In the genomic region with DNA sequence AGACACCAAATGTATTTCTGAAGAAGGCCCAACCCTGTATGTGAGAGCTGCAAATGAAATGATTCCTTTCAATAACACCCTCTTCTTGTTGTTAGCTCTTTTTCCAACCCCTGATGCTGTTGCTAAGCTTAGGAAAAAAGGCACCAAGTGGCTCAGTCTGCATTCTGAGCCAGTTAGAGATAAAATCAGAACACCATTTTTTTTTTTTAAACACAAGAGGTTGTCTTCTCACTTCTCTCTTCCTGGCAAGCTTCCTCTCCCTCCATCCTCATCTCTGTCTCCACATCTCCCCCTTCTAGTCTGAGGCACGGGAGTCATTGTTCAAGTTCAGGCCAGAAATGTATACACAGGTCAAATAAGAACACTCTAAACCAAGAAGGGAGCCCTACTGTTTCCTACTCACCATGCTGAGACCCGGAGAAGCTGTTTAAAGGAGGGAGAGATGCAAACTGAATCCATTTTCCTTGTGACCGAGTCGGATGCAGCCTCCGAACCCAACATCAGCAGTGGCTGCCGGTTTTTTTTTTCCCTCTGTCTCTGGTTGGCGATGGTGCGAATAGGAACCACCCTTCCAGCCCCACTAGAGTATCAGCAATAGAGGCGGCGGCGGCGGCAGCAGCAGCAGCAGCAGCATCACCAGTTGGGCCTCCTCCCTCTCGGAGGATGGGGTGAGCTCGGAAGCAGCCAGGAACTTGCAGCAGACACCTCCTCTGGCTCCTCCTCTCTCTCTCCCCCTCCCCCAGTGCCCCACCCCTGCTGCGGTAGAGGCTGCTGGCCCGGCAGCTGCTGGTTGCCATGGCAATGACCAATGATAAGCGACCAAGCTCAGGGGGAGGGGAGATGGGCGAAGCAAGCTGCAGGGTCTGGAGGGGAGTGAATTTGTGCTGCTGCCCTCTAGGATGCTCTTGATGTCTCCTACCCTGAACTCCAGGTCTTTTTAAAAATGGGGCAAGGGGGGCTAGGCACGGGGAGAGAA, we compare ENCODE assay signal across 8 cellular contexts. TPM values are rescaled to one million over a fixed set of nuclear protein-coding genes. Genes with fewer than 3 reads are reported as not detected.
DNase-seq lines count a peak whose midpoint lies in the region; ATAC-seq and TF ChIP-seq lines count a peak whose summit lies in the region.

TSS of gene JAKMIP2 (minus strand) at position 676 of the 976 bp plus-strand sequence. CDS start 110,922 bp downstream, outside the sequence.

- H2AFZ ChIP-seq in IMR-90 (replicated peaks; ENCODE audit: low read length, poor library complexity) (peak within 1 kb of the TSS; percentile 34), OCI-LY7 (ENCODE audit: low read length) (peak within 1 kb of the TSS; percentile 94)

- dilution Hi-C loops in IMR-90 (cut with HindIII; ENCODE audit: low sequenced_read_pairs, unreplicated experiment) = no loop called here

- peak; percentile 80 for ATAC-seq in GM19452 (IDR thresholded peaks at IDR 0.05; ENCODE audit: unreplicated experiment)
- ATAC-seq in IMR-90 (ENCODE audit: low read depth) = peak; percentile 27; the same call in 1 of the 2 replicates

- no peaks in the 10 kb centered on the region for H3K4me1 ChIP-seq in IMR-90 (ENCODE audit: control insufficient read depth, insufficient read depth, low read length)
- peaks cover 29% of the 10 kb centered on the region for H3K4me1 ChIP-seq in OCI-LY7 (ENCODE audit: insufficient read depth, low read length, poor library complexity, severe bottlenecking)

- H3K4ac ChIP-seq in IMR-90 (ENCODE audit: low read depth, low read length) = no peak within 1 kb of the TSS

- H4K20me1 ChIP-seq in IMR-90 (ENCODE audit: insufficient read depth, low read length) (no peaks in the 10 kb centered on the region), OCI-LY7 (ENCODE audit: insufficient read depth, low read length) (no peaks in the 10 kb centered on the region)

- no CpG with 5 or more reads among the region's 19 CpGs for WGBS in IMR-90 (ENCODE audit: extremely low coverage in 2 of 2, insufficient read length in 1 of 2), 2 experiments

- no peak within 1 kb of the TSS for H3K56ac ChIP-seq in IMR-90 (ENCODE audit: extremely low read depth, insufficient read depth, low read length)

- H3K9ac ChIP-seq in IMR-90 (ENCODE audit: low read depth, low read length) = no peak within 1 kb of the TSS

- no peak within 1 kb of the TSS for H3K23ac ChIP-seq in IMR-90 (ENCODE audit: low read depth, low read length)

- no peak within 1 kb of the TSS for H2AK9ac ChIP-seq in IMR-90 (replicated peaks; ENCODE audit: low read depth, low read length, poor library complexity)

- H3K27me3 ChIP-seq in IMR-90 (ENCODE audit: control insufficient read depth, insufficient read depth, low read length) = no peaks in the 10 kb centered on the region

- no peak within 1 kb of the TSS for H3K18ac ChIP-seq in IMR-90 (ENCODE audit: low read depth, low read length)

- H3K4me2 ChIP-seq in IMR-90 (ENCODE audit: low read depth, low read length) (no peak within 1 kb of the TSS), OCI-LY7 (ENCODE audit: low read length) (peak within 1 kb of the TSS; percentile 76)

- no peak within 1 kb of the TSS for H2BK15ac ChIP-seq in IMR-90 (ENCODE audit: low read depth, low read length)

- H3K9me1 ChIP-seq in IMR-90 (ENCODE audit: insufficient read depth, low read length) = no peaks in the 10 kb centered on the region

- peak; percentile 99 for DNase-seq in Ammon's horn (ENCODE audit: low spot score)
- peak; percentile 1 for DNase-seq in IMR-90
- DNase-seq in OCI-LY7 (ENCODE audit: low spot score) = peak; percentile 97
- peak; percentile 69 for DNase-seq in activated T-helper 9 cell treated with anti-CD3 and anti-CD28 coated beads, Interleukin-2, amount 50 U/mL, for 16 hours (ENCODE audit: low read depth)
- DNase-seq in foreskin melanocyte = peak; percentile 78
- peak; percentile 62 to 99 (median 97) for DNase-seq in nucleus accumbens (lab: John Stamatoyannopoulos, UW)
- peak; percentile 45 to 99 (median 94) for DNase-seq in substantia nigra (lab: John Stamatoyannopoulos, UW)

- H3K79me1 ChIP-seq in IMR-90 (ENCODE audit: low read depth in 1 of 2, low read length in 2 of 2) = no peaks in the 10 kb centered on the region

- TF ChIP-seq CTCF in IMR-90 (conservative IDR thresholded peaks at IDR 0.05; ENCODE audit: low read depth, low read length) (no peak), OCI-LY7 (conservative IDR thresholded peaks at IDR 0.05; ENCODE audit: low read length) (peak; percentile 64)

- no peak within 1 kb of the TSS for H3K14ac ChIP-seq in IMR-90 (replicated peaks; ENCODE audit: low read depth, low read length)

- H2BK5ac ChIP-seq in IMR-90 (ENCODE audit: low read depth, low read length, poor library complexity, severe bottlenecking) = no peak within 1 kb of the TSS

- H4K8ac ChIP-seq in IMR-90 (ENCODE audit: low read depth in 2 of 2, low read length in 2 of 2) = no peak within 1 kb of the TSS

- no peak for TF ChIP-seq POLR2A in IMR-90 (IDR thresholded peaks at IDR 0.05; ENCODE audit: low read depth, low read length)

- H3K36me3 ChIP-seq in IMR-90 (ENCODE audit: control insufficient read depth, insufficient read depth, low read length) = no peaks in the 10 kb centered on the region
- H3K36me3 ChIP-seq in OCI-LY7 (ENCODE audit: insufficient read depth, low read length) = no peaks in the 10 kb centered on the region; the same call in 1 of the 2 replicates

- H3K79me2 ChIP-seq in OCI-LY7 (ENCODE audit: insufficient read depth, low read depth, low read length) = peaks cover 21% of the 10 kb centered on the region; the same call in 1 of the 2 replicates

- no TSS peak for BruUV-seq in IMR-90 (replicated peaks; lab: Mats Ljungman, UMichigan)
- TSS peak; percentile 80 for BruUV-seq in OCI-LY7 (replicated peaks; lab: Mats Ljungman, UMichigan)

- intact Hi-C loops in IMR-90 (cut with micrococcal nuclease) (loop anchor here (5.0 kb wide), 1 partner anchor 70 kb away; no protein-coding TSS in a partner anchor), OCI-LY7 (cut with micrococcal nuclease; ENCODE audit: unreplicated experiment) (loop anchor here (1.0 kb wide), 1 partner anchor 23 kb away; no protein-coding TSS in a partner anchor)

- H4K91ac ChIP-seq in IMR-90 (ENCODE audit: insufficient read depth, low read depth, low read length) = no peak within 1 kb of the TSS

- H3K9me2 ChIP-seq in OCI-LY7 (ENCODE audit: insufficient read depth, low read length) = no peaks in the 10 kb centered on the region

- POLR2A ChIA-PET in IMR-90 (lab: Charles Lee; ENCODE audit: unreplicated experiment) = interaction anchor here (0.7 kb wide), 1 partner anchor 195 kb away, joined by 6 read pairs; no protein-coding TSS in a partner anchor
- POLR2A ChIA-PET in OCI-LY7 (lab: Charles Lee) = interaction anchor here (0.7 to 1.7 kb wide), 21 partner anchors 8 to 1814 kb away, joined by 3 to 15 read pairs (median 4); no protein-coding TSS in a partner anchor

- in situ Hi-C loops in IMR-90 (cut with MboI; ENCODE audit: low sequenced_read_pairs) = no loop called here

- H3K27ac ChIP-seq in IMR-90 (ENCODE audit: insufficient read depth, low read length) (no peak within 1 kb of the TSS), OCI-LY7 (ENCODE audit: low read depth, low read length, poor library complexity, severe bottlenecking) (peak within 1 kb of the TSS; percentile 85), substantia nigra (ENCODE audit: low read depth, low read length, poor library complexity, severe bottlenecking) (peak within 1 kb of the TSS; percentile 94)

- TF ChIP-seq RAD21 in IMR-90 (IDR thresholded peaks at IDR 0.05; ENCODE audit: low read length) = no peak

- H2AK5ac ChIP-seq in IMR-90 (ENCODE audit: low read depth, low read length) = no peak within 1 kb of the TSS

- H2BK20ac ChIP-seq in IMR-90 (ENCODE audit: low read depth, low read length) = no peak within 1 kb of the TSS

- no peak within 1 kb of the TSS for H4K5ac ChIP-seq in IMR-90 (ENCODE audit: low read depth, low read length)

- H3K9me3 ChIP-seq in IMR-90 (ENCODE audit: control insufficient read depth, insufficient read depth, low read length) = no peaks in the 10 kb centered on the region
- H3K9me3 ChIP-seq in OCI-LY7 (ENCODE audit: low read length) = no peaks in the 10 kb centered on the region

- no peak within 1 kb of the TSS for H3K4me3 ChIP-seq in IMR-90 (ENCODE audit: insufficient read depth, low read depth, low read length)
- peak within 1 kb of the TSS; percentile 79 for H3K4me3 ChIP-seq in OCI-LY7 (ENCODE audit: low read depth, low read length, poor library complexity, severe bottlenecking)

- no peak within 1 kb of the TSS for H2BK120ac ChIP-seq in IMR-90 (ENCODE audit: low read depth, low read length)

- CTCF ChIA-PET in IMR-90 (lab: Yijun Ruan, JAX) (no interaction called here), OCI-LY7 (lab: Charles Lee; ENCODE audit: unreplicated experiment) (interaction anchor here (0.8 to 1.0 kb wide), 2 partner anchors 23 to 43 kb away, joined by 4 read pairs; no protein-coding TSS in a partner anchor)

TF ChIP-seq in IMR-90, 13 proteins besides CTCF, POLR2A, EP300 and RAD21 (continues in another document):
- TF ChIP-seq, protein P1, sequence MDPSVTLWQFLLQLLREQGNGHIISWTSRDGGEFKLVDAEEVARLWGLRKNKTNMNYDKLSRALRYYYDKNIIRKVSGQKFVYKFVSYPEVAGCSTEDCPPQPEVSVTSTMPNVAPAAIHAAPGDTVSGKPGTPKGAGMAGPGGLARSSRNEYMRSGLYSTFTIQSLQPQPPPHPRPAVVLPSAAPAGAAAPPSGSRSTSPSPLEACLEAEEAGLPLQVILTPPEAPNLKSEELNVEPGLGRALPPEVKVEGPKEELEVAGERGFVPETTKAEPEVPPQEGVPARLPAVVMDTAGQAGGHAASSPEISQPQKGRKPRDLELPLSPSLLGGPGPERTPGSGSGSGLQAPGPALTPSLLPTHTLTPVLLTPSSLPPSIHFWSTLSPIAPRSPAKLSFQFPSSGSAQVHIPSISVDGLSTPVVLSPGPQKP (IDR thresholded peaks at IDR 0.05; ENCODE audit: borderline replicate concordance, low read depth, low read length) = no peak
- TF ChIP-seq RCOR1 (IDR thresholded peaks at IDR 0.05; ENCODE audit: insufficient replicate concordance, low read length) (no peak), CEBPB (IDR thresholded peaks at IDR 0.05; ENCODE audit: low read depth, low read length) (no peak), SMC3 (IDR thresholded peaks at IDR 0.05; ENCODE audit: low read depth, low read length) (no peak), NFE2L2 (IDR thresholded peaks at IDR 0.05; ENCODE audit: low read depth, low read length) (no peak)
- TF ChIP-seq, protein P2, sequence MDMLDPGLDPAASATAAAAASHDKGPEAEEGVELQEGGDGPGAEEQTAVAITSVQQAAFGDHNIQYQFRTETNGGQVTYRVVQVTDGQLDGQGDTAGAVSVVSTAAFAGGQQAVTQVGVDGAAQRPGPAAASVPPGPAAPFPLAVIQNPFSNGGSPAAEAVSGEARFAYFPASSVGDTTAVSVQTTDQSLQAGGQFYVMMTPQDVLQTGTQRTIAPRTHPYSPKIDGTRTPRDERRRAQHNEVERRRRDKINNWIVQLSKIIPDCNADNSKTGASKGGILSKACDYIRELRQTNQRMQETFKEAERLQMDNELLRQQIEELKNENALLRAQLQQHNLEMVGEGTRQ (IDR thresholded peaks at IDR 0.05; ENCODE audit: low read depth, low read length) = no peak

RNA-seq across cellular contexts. Expression of gene JAKMIP2, which starts in this region (rescaled TPM):
- total RNA-seq in IMR-90 (2012; rRNA removed) = under 0.01 TPM in 1 of 2 replicates, not detected in the other
- polyA plus RNA-seq in IMR-90 (2012; rRNA removed) = not detected in 2 replicates
- not detected in 2 replicates for polyA plus RNA-seq in IMR-90 (2012; cell fraction: cytosol; rRNA removed)
- polyA plus RNA-seq in IMR-90 (2012; cell fraction: nucleus; rRNA removed; ENCODE audit: low replicate concordance) = not detected in 2 replicates
- total RNA-seq in OCI-LY7 (2014; rRNA removed; shearing (Covaris generic)) = 4.0 and 6.2 TPM in 2 replicates
- total RNA-seq in OCI-LY7 (2022) = 14.0 and 14.5 TPM in 2 replicates

Comparison
In these comparisons a context has a peak if more than half of its experiments do, and no peak if none do; other contexts are left out.
1. Peak in DNase-seq and ATAC-seq in IMR-90; RNA of the gene not detected or under 1 TPM.
2. DNase-seq: peak in every context shown above with its lines; median percentile 99 in Ammon's horn; 97 in OCI-LY7; 97 in nucleus accumbens; 94 in substantia nigra; 78 in foreskin melanocyte; 69 in activated T-helper 9 cell treated with anti-CD3 and anti-CD28 coated beads, Interleukin-2, amount 50 U/mL, for 16 hours; 1 in IMR-90.